12 cellular contexts compared by ENCODE assay signal in genomic region chr11:133950874-133951483, GRCh38. TPM values are rescaled to one million over a fixed set of nuclear protein-coding genes. Genes with fewer than 3 reads are reported as not detected.
DNase-seq lines count a peak whose midpoint lies in the region; ATAC-seq and TF ChIP-seq lines count a peak whose summit lies in the region.
"Had no signal": no experiment of that assay in that cellular context is flagged by ENCODE, and none has a peak within 500 bp of the region (broad histone marks: within the 10 kb centered on the region; RNA-seq: fewer than 3 reads in every experiment).

No MANE protein-coding gene starts in this region.

- POLR2A ChIA-PET in WTC11 (lab: Charles Lee) = no interaction called here

- ATAC-seq in WTC11 (peak; percentile 9), left ventricle myocardium superior (peak; percentile 65), psoas muscle (peak in 3 of 4 donors; percentile 58 to 68 (median 67)), HG03139 (IDR thresholded peaks at IDR 0.05; ENCODE audit: unreplicated experiment) (no peak), HG03469 (IDR thresholded peaks at IDR 0.05; ENCODE audit: unreplicated experiment) (no peak)
- ATAC-seq: stimulated activated memory B cell treated with anti-CD40 and anti-IgM and Interleukin-4, amounts not matched to agents 10 μg/mL and 1 μg/mL and 100 μg/mL, for 72 hours had no signal

- no peaks in the 10 kb centered on the region for H3K36me3 ChIP-seq in psoas muscle (ENCODE audit: insufficient read depth in 1 of 2, low read depth in 1 of 2)
- H3K36me3 ChIP-seq: adrenal gland had no signal

- no peaks in the 10 kb centered on the region for H3K9me3 ChIP-seq in psoas muscle
- H3K9me3 ChIP-seq: adrenal gland had no signal

- TF ChIP-seq CTCF in WTC11 (IDR thresholded peaks at IDR 0.05) = no peak
- no peak for TF ChIP-seq CTCF in psoas muscle (IDR thresholded peaks at IDR 0.05)

- no peaks in the 10 kb centered on the region for H3K36me3 Mint-ChIP-seq in WTC11
- H3K36me3 Mint-ChIP-seq: stimulated activated memory B cell treated with anti-CD40 and anti-IgM and Interleukin-4, amounts not matched to agents 10 μg/mL and 1 μg/mL and 100 μg/mL, for 72 hours had no signal

- peak overlapping the region; percentile 54 for H3K4me3 Mint-ChIP-seq in WTC11
- H3K4me3 Mint-ChIP-seq: stimulated activated memory B cell treated with anti-CD40 and anti-IgM and Interleukin-4, amounts not matched to agents 10 μg/mL and 1 μg/mL and 100 μg/mL, for 72 hours had no signal

- peak overlapping the region; percentile 68; the same call in 1 of the 2 replicates for H3K27ac Mint-ChIP-seq in WTC11
- H3K27ac Mint-ChIP-seq: stimulated activated memory B cell treated with anti-CD40 and anti-IgM and Interleukin-4, amounts not matched to agents 10 μg/mL and 1 μg/mL and 100 μg/mL, for 72 hours had no signal

- peak overlapping the region; percentile 57 for H3K4me3 ChIP-seq in psoas muscle
- H3K4me3 ChIP-seq: adrenal gland had no signal

- H3K4me1 ChIP-seq in psoas muscle = peaks cover 41% of the 10 kb centered on the region

- 6 to 15% (median 11%) methylated on average over 24 of the region's 24 CpGs for WGBS in psoas muscle, 3 donors

- peaks cover 92% of the 10 kb centered on the region for H3K4me1 Mint-ChIP-seq in WTC11

- peaks cover 16% of the 10 kb centered on the region for H3K27me3 Mint-ChIP-seq in WTC11 (ENCODE audit: low read depth)

- peaks cover 0 to 24% (median 0%) of the 10 kb centered on the region in 3 donors for H3K27me3 ChIP-seq in psoas muscle (ENCODE audit: insufficient read depth in 3 of 3, low read length in 2 of 3)

- no peaks in the 10 kb centered on the region for H3K9me3 Mint-ChIP-seq in WTC11
- H3K9me3 Mint-ChIP-seq: stimulated activated memory B cell treated with anti-CD40 and anti-IgM and Interleukin-4, amounts not matched to agents 10 μg/mL and 1 μg/mL and 100 μg/mL, for 72 hours had no signal

- intact Hi-C loops in left ventricle myocardium superior (cut with micrococcal nuclease) (no loop called here), psoas muscle (cut with DNase I) (no loop called here)

- CTCF ChIA-PET in WTC11 (lab: Charles Lee) = interaction anchor here (3.5 kb wide), 1 partner anchor 23 kb away, joined by 17 read pairs; no protein-coding TSS in a partner anchor

- H3K27ac ChIP-seq in psoas muscle = peak overlapping the region; percentile 75

- DNase-seq in DMS 273 (lab: John Stamatoyannopoulos, UW; ENCODE audit: unreplicated experiment) (peak; percentile 61), WTC11 (ENCODE audit: low spot score) (peak; percentile 42), left ventricle myocardium superior (peak; percentile 80), psoas muscle (no peak), AG20443 (ENCODE audit: low spot score) (no peak), NOMO-1 (lab: John Stamatoyannopoulos, UW; ENCODE audit: unreplicated experiment in 2 of 2) (no peak)
- DNase-seq: activated CD8-positive, alpha-beta memory T cell treated with anti-CD3 and anti-CD28 coated beads for 24 hours; KBM-7 had no signal

TF ChIP-seq in WTC11, 78 proteins besides CTCF, POLR2A, EP300 and RAD21:
- no peak for TF ChIP-seq ZNF219 (CRISPR knock-in tag; IDR thresholded peaks at IDR 0.05; ENCODE audit: borderline replicate concordance)
- TF ChIP-seq MAX (CRISPR knock-in tag; IDR thresholded peaks at IDR 0.05) = peak; percentile 25; the same call in 1 of the 2 replicates
- TF ChIP-seq RELA (CRISPR knock-in tag; IDR thresholded peaks at IDR 0.05; ENCODE audit: borderline replicate concordance) = no peak
- no peak for TF ChIP-seq JUN (CRISPR knock-in tag; IDR thresholded peaks at IDR 0.05)
- TF ChIP-seq ETV6 (CRISPR knock-in tag; IDR thresholded peaks at IDR 0.05) = peak; percentile 0; the same call in 1 of the 2 replicates
- TF ChIP-seq ARID4B (CRISPR knock-in tag; IDR thresholded peaks at IDR 0.05; ENCODE audit: borderline replicate concordance) = no peak
- TF ChIP-seq SOX15 (CRISPR knock-in tag; IDR thresholded peaks at IDR 0.05) = no peak
- no peak for TF ChIP-seq TP53 (CRISPR knock-in tag; IDR thresholded peaks at IDR 0.05)
- TF ChIP-seq E2F5 (CRISPR knock-in tag; IDR thresholded peaks at IDR 0.05) = no peak
- TF ChIP-seq NFATC4 (CRISPR knock-in tag; IDR thresholded peaks at IDR 0.05) = no peak
- no peak for TF ChIP-seq TEAD4 (CRISPR knock-in tag; IDR thresholded peaks at IDR 0.05)
- no peak for TF ChIP-seq GRHL2 (CRISPR knock-in tag; IDR thresholded peaks at IDR 0.05; ENCODE audit: insufficient replicate concordance, severe bottlenecking)
- peak; percentile 34; the same call in 1 of the 2 replicates for TF ChIP-seq FOXP4 (CRISPR knock-in tag; IDR thresholded peaks at IDR 0.05)
- no peak for TF ChIP-seq USF1 (CRISPR knock-in tag; IDR thresholded peaks at IDR 0.05)
- TF ChIP-seq NR2C2 (CRISPR knock-in tag; IDR thresholded peaks at IDR 0.05) = no peak

RNA-seq across cellular contexts. Expression of gene IGSF9B, which starts 5.8 kb away (rescaled TPM):
- total RNA-seq in WTC11 (2021) (52.7 to 57.1 TPM (median 55.2 TPM) in 3 replicates), left ventricle myocardium superior (34.5 TPM), psoas muscle (1 to 10 TPM in 2 of 4 donors, under 1 TPM in 2; 0.84 to 3.4 (median 1.0) TPM)
- polyA plus RNA-seq in psoas muscle = 1 to 10 TPM in 1 of 3 donors, under 1 TPM in 2; 0.56 to 1.5 (median 0.65) TPM

Comparison
In these comparisons a context has a peak if more than half of its experiments do, and no peak if none do; other contexts are left out.
1. DNase-seq: peak in DMS 273 (single experiment), WTC11 (single experiment) and left ventricle myocardium superior (single experiment); none in psoas muscle (0 of 2), AG20443 (single experiment) and NOMO-1 (0 of 2).
2. ATAC-seq: peak in WTC11 (single experiment), left ventricle myocardium superior (single experiment) and psoas muscle (3 of 4); none in HG03139 (single experiment) and HG03469 (single experiment).